Comparison of ENCODE assay signal across 23 cellular contexts in genomic region chr3:94787734-94788133, GRCh38.
"Had no signal": no experiment of that assay in that cellular context is flagged by ENCODE, and none has a peak within 500 bp of the region (broad histone marks: within the 10 kb centered on the region; RNA-seq: fewer than 3 reads in every experiment).

No MANE protein-coding gene starts in this region.

- DNase-seq: activated B cell treated with CpG ODN at 0.5 μM for 24 hours; activated CD4-positive, alpha-beta memory T cell treated with anti-CD3 and anti-CD28 coated beads for 36 hours; activated CD4-positive, alpha-beta T cell treated with anti-CD3 and anti-CD28 coated beads, Interleukin-2, amount 10 ng/mL, durations not matched to agents 7 days and 5 days; activated CD8-positive, alpha-beta memory T cell treated with anti-CD3 and anti-CD28 coated beads for 24 hours; activated effector memory CD4-positive, alpha-beta T cell treated with anti-CD3 and anti-CD28 coated beads, Interleukin-2, amount 50 U/mL, for 16 hours; activated naive CD4-positive, alpha-beta T cell treated with Interleukin-2 at 50 U/mL for 16 hours; activated naive CD8-positive, alpha-beta T cell treated with anti-CD3 and anti-CD28 coated beads, Interleukin-2, amount 50 U/mL, for 24 hours; activated T-cell treated with anti-CD3 and anti-CD28 coated beads, Interleukin-2, amount 50 U/mL, for 4 hours; amniotic stem cell; body of pancreas; central memory CD4-positive, alpha-beta T cell; MG63; MV-4-11; NCI-H1092 treated with DMSO at 0.1 percent for 48 hours; NCI-H1417 treated with DMSO at 0.1 percent for 48 hours; NCI-H1694; NCI-H2029; NCI-H2171; NCI-H2227 treated with DMSO at 0.1 percent for 48 hours; NCI-H526 treated with DMSO at 0.1 percent for 48 hours; OCI-M1; Peyer's patch; Right ventricle myocardium superior had no signal
